ENCODE assay signal across 14 cellular contexts in the genomic region with DNA sequence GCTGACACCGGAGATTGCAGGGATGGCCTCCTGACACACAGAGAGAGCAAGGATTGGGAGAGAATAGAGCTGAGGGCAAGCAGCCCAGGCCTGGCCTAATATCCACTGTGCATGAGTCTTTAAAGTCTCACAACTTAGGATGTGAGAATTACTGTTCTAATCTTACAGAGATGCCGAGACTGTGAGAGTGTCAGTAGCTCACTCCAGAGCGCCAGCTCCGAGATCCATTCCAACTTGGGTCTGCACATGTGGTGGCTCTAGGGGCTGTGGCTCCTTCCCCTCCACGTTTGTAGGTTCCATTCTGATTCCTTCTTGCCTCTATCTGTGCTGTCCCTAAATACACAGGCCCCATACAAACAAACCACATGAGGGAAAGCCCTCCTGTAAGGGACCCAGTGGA.
DNase-seq lines count a peak whose midpoint lies in the region; ATAC-seq and TF ChIP-seq lines count a peak whose summit lies in the region.
"Had no signal": no experiment of that assay in that cellular context is flagged by ENCODE, and none has a peak within 500 bp of the region (broad histone marks: within the 10 kb centered on the region; RNA-seq: fewer than 3 reads in every experiment).

No MANE protein-coding gene starts in this region.

- H3K27ac ChIP-seq in naive thymus-derived CD4-positive, alpha-beta T cell (ENCODE audit: low read depth, low read length) = no peak overlapping the region
- no peak overlapping the region for H3K27ac ChIP-seq in transverse colon
- H3K27ac ChIP-seq: C4-2B, HL-60 had no signal

- no peaks in the 10 kb centered on the region for H3K36me3 ChIP-seq in naive thymus-derived CD4-positive, alpha-beta T cell (ENCODE audit: control insufficient read depth in 2 of 3, insufficient read depth in 3 of 3, low read length in 3 of 3)
- H3K36me3 ChIP-seq in transverse colon = no peaks in the 10 kb centered on the region

- no peak for TF ChIP-seq POLR2A in transverse colon (IDR thresholded peaks at IDR 0.05)

- H3K27me3 Mint-ChIP-seq in activated naive CD8-positive, alpha-beta T cell = no peaks in the 10 kb centered on the region
- H3K27me3 Mint-ChIP-seq in activated naive CD8-positive, alpha-beta T cell treated with anti-CD3 and anti-CD28 coated beads, Interleukin-2, amount 50 U/mL, for 24 hours = no peaks in the 10 kb centered on the region
- no peaks in the 10 kb centered on the region for H3K27me3 Mint-ChIP-seq in T-helper 17 cell
- peaks cover 0 to 2% (median 0%) of the 10 kb centered on the region in 5 donors for H3K27me3 Mint-ChIP-seq in naive thymus-derived CD4-positive, alpha-beta T cell
- no peaks in the 10 kb centered on the region for H3K27me3 Mint-ChIP-seq in type B pancreatic cell

- TF ChIP-seq CTCF in type B pancreatic cell (conservative IDR thresholded peaks at IDR 0.05) = no peak
- no peak for TF ChIP-seq CTCF in transverse colon (IDR thresholded peaks at IDR 0.05)

- H3K9me3 Mint-ChIP-seq in activated naive CD8-positive, alpha-beta T cell (ENCODE audit: low read depth) = peaks cover 3% of the 10 kb centered on the region
- no peaks in the 10 kb centered on the region for H3K9me3 Mint-ChIP-seq in activated naive CD8-positive, alpha-beta T cell treated with anti-CD3 and anti-CD28 coated beads, Interleukin-2, amount 50 U/mL, for 24 hours
- peaks cover 0 to 6% (median 0%) of the 10 kb centered on the region in 11 donors for H3K9me3 Mint-ChIP-seq in naive thymus-derived CD4-positive, alpha-beta T cell
- H3K9me3 Mint-ChIP-seq in type B pancreatic cell = peaks cover 14% of the 10 kb centered on the region

- 84 to 100% methylated on average over 3 to 5 of the region's 5 CpGs for WGBS in transverse colon (ENCODE audit: low coverage in 1 of 2), 2 donors

- no peak for DNase-seq in activated naive CD8-positive, alpha-beta T cell treated with anti-CD3 and anti-CD28 coated beads, Interleukin-2, amount 50 U/mL, for 24 hours
- DNase-seq in T-helper 17 cell (no peak), type B pancreatic cell (ENCODE audit: extremely low spot score, unreplicated experiment) (no peak), transverse colon (no peak)
- no peak for DNase-seq in naive thymus-derived CD4-positive, alpha-beta T cell
- DNase-seq: DMS53, H7, NCI-H1105, NCI-H1694, NCI-H510A treated with DMSO at 0.1 percent for 48 hours had no signal

- CTCF ChIA-PET in naive thymus-derived CD4-positive, alpha-beta T cell (lab: Charles Lee) = interaction anchor here (1.6 kb wide), 1 partner anchor 107 kb away, joined by 3 read pairs; no protein-coding TSS in a partner anchor

- no peaks in the 10 kb centered on the region for H3K27me3 ChIP-seq in naive thymus-derived CD4-positive, alpha-beta T cell (ENCODE audit: control insufficient read depth in 2 of 2, insufficient read depth in 2 of 2, low read length in 2 of 2)
- H3K27me3 ChIP-seq in transverse colon = no peaks in the 10 kb centered on the region

- no peak for ATAC-seq in activated naive CD8-positive, alpha-beta T cell treated with anti-CD3 and anti-CD28 coated beads, Interleukin-2, amount 50 U/mL, for 24 hours
- ATAC-seq in T-helper 17 cell = no peak
- no peak for ATAC-seq in naive thymus-derived CD4-positive, alpha-beta T cell
- ATAC-seq in GM21526 (IDR thresholded peaks at IDR 0.05; ENCODE audit: low FRiP score, unreplicated experiment) = no peak

- H3K9me3 ChIP-seq in T-helper 17 cell (ENCODE audit: control insufficient read depth, low read length, poor library complexity, severe bottlenecking) = no peaks in the 10 kb centered on the region
- H3K9me3 ChIP-seq in naive thymus-derived CD4-positive, alpha-beta T cell (ENCODE audit: control insufficient read depth in 2 of 3, low read length in 3 of 3) = no peaks in the 10 kb centered on the region
- H3K9me3 ChIP-seq in transverse colon = no peaks in the 10 kb centered on the region

- no peak for TF ChIP-seq EP300 in transverse colon (IDR thresholded peaks at IDR 0.05; ENCODE audit: low read depth)

- intact Hi-C loops in naive thymus-derived CD4-positive, alpha-beta T cell (cut with micrococcal nuclease) = loop anchor here in 1 of 2 donors (5.0 kb wide), 1 partner anchor 390 kb away; no protein-coding TSS in a partner anchor
- intact Hi-C loops in transverse colon (cut with DNase I; ENCODE audit: low total_unique reads) = no loop called here

- in situ Hi-C loops in transverse colon (cut with MboI; ENCODE audit: low pct_ligation_motif_present in 1 of 4, low pct_unique_long_range_greater_than_20kb in 1 of 4, low sequenced_read_pairs in 3 of 4) = no loop called here

- no peak overlapping the region for H3K27ac Mint-ChIP-seq in activated naive CD8-positive, alpha-beta T cell
- no peak overlapping the region for H3K27ac Mint-ChIP-seq in activated naive CD8-positive, alpha-beta T cell treated with anti-CD3 and anti-CD28 coated beads, Interleukin-2, amount 50 U/mL, for 24 hours
- H3K27ac Mint-ChIP-seq in T-helper 17 cell (peak overlapping the region; percentile 77), type B pancreatic cell (peak overlapping the region; percentile 58)
- peak overlapping the region in 8 of 9 donors; percentile 25 to 99 (median 84) for H3K27ac Mint-ChIP-seq in naive thymus-derived CD4-positive, alpha-beta T cell

- POLR2A ChIA-PET in naive thymus-derived CD4-positive, alpha-beta T cell (lab: Charles Lee) = interaction anchor here (0.6 to 2.4 kb wide), 3 partner anchors 11 to 17 kb away, joined by 3 to 10 read pairs (median 3); no protein-coding TSS in a partner anchor

- H3K4me1 ChIP-seq in naive thymus-derived CD4-positive, alpha-beta T cell (ENCODE audit: control insufficient read depth in 2 of 2, insufficient read depth in 2 of 2, low read length in 2 of 2) = peaks cover 47 to 83% of the 10 kb centered on the region in 2 donors
- peaks cover 0 to 8% (median 0%) of the 10 kb centered on the region in 4 donors for H3K4me1 ChIP-seq in transverse colon

- peaks cover 88% of the 10 kb centered on the region for H3K4me1 Mint-ChIP-seq in activated naive CD8-positive, alpha-beta T cell (ENCODE audit: low read depth)
- H3K4me1 Mint-ChIP-seq in activated naive CD8-positive, alpha-beta T cell treated with anti-CD3 and anti-CD28 coated beads, Interleukin-2, amount 50 U/mL, for 24 hours = peaks cover 80% of the 10 kb centered on the region
- H3K4me1 Mint-ChIP-seq in T-helper 17 cell (peaks cover 46% of the 10 kb centered on the region), type B pancreatic cell (ENCODE audit: unreplicated experiment) (peaks cover 22% of the 10 kb centered on the region)
- H3K4me1 Mint-ChIP-seq in naive thymus-derived CD4-positive, alpha-beta T cell = peaks cover 53 to 100% (median 95%) of the 10 kb centered on the region in 7 donors

- H3K36me3 Mint-ChIP-seq in activated naive CD8-positive, alpha-beta T cell = peaks cover 8% of the 10 kb centered on the region
- H3K36me3 Mint-ChIP-seq in activated naive CD8-positive, alpha-beta T cell treated with anti-CD3 and anti-CD28 coated beads, Interleukin-2, amount 50 U/mL, for 24 hours (ENCODE audit: low read depth) = peaks cover 2% of the 10 kb centered on the region
- H3K36me3 Mint-ChIP-seq in T-helper 17 cell (ENCODE audit: low read depth) (peaks cover 2% of the 10 kb centered on the region), type B pancreatic cell (no peaks in the 10 kb centered on the region)
- H3K36me3 Mint-ChIP-seq in naive thymus-derived CD4-positive, alpha-beta T cell = peaks cover 0 to 33% (median 0%) of the 10 kb centered on the region in 5 donors

- no peak overlapping the region for H3K4me3 ChIP-seq in naive thymus-derived CD4-positive, alpha-beta T cell (ENCODE audit: low read length)
- H3K4me3 ChIP-seq in transverse colon = no peak overlapping the region

- H3K4me3 Mint-ChIP-seq in activated naive CD8-positive, alpha-beta T cell = peak overlapping the region; percentile 46
- no peak overlapping the region for H3K4me3 Mint-ChIP-seq in activated naive CD8-positive, alpha-beta T cell treated with anti-CD3 and anti-CD28 coated beads, Interleukin-2, amount 50 U/mL, for 24 hours
- no peak overlapping the region for H3K4me3 Mint-ChIP-seq in T-helper 17 cell
- H3K4me3 Mint-ChIP-seq in naive thymus-derived CD4-positive, alpha-beta T cell = peak overlapping the region in 2 of 10 donors; percentile 35 to 56
- H3K4me3 Mint-ChIP-seq in type B pancreatic cell = no peak overlapping the region

Comparison
In these comparisons a context has a peak if more than half of its experiments do, and no peak if none do; other contexts are left out.
1. H3K27ac Mint-ChIP-seq: peak in T-helper 17 cell (single experiment), naive thymus-derived CD4-positive, alpha-beta T cell (8 of 9) and type B pancreatic cell (single experiment); none in activated naive CD8-positive, alpha-beta T cell (single experiment) and activated naive CD8-positive, alpha-beta T cell treated with anti-CD3 and anti-CD28 coated beads, Interleukin-2, amount 50 U/mL, for 24 hours (single experiment).